1 cellular context compared by ENCODE assay signal in genomic region chr19:14544047-14544446, GRCh38.
A peak's percentile ranks its signal among the peaks of the same experiment; 100 is the strongest.
TF ChIP-seq lines count a peak whose summit lies in the region.

No MANE protein-coding gene starts in this region.

TF ChIP-seq in K562, 482 proteins besides CTCF, POLR2A, EP300 and RAD21:
- no peak for TF ChIP-seq ZBTB12 (CRISPR knock-in tag; IDR thresholded peaks at IDR 0.05)
- no peak for TF ChIP-seq KAT7 (CRISPR knock-in tag; IDR thresholded peaks at IDR 0.05; ENCODE audit: borderline replicate concordance)
- TF ChIP-seq NR2C1 (IDR thresholded peaks at IDR 0.05), result no peak
- no peak for TF ChIP-seq NR2C1 (tag; IDR thresholded peaks at IDR 0.05)
- peak; percentile 63 for TF ChIP-seq TCF3 (CRISPR knock-in tag; IDR thresholded peaks at IDR 0.05)
- no peak for TF ChIP-seq GMEB1 (CRISPR knock-in tag; IDR thresholded peaks at IDR 0.05)
- peak; percentile 46; the same call in 1 of the 2 replicates for TF ChIP-seq FOSL1 (tag; conservative IDR thresholded peaks at IDR 0.05)
- TF ChIP-seq ZBTB7A (IDR thresholded peaks at IDR 0.05; ENCODE audit: borderline replicate concordance, control insufficient read depth, low read depth, low read length), result peak; percentile 85; the same call in 1 of the 2 replicates
- TF ChIP-seq MCM2 (IDR thresholded peaks at IDR 0.05; ENCODE audit: low read depth), result no peak
- TF ChIP-seq ADNP (tag; IDR thresholded peaks at IDR 0.05), result no peak
- TF ChIP-seq MEIS2 (IDR thresholded peaks at IDR 0.05; ENCODE audit: partially characterized antibody), result peak; percentile 32
- TF ChIP-seq TAF15 (IDR thresholded peaks at IDR 0.05; ENCODE audit: low read depth, low read length), result no peak
- no peak for TF ChIP-seq ILK (tag; IDR thresholded peaks at IDR 0.05; ENCODE audit: borderline replicate concordance, low read depth)
- 0 out of 2 replicates have a peak, but pooled peaks have one; percentile 39 for TF ChIP-seq DPF2 (IDR thresholded peaks at IDR 0.05)
- TF ChIP-seq CBFA2T3 (IDR thresholded peaks at IDR 0.05), result peak; percentile 72
- TF ChIP-seq MEF2A (IDR thresholded peaks at IDR 0.05; ENCODE audit: control insufficient read depth, low read depth, low read length), result no peak
- no peak for TF ChIP-seq HEY1 (CRISPR knock-in tag; IDR thresholded peaks at IDR 0.05; ENCODE audit: borderline replicate concordance)
- TF ChIP-seq CBFA2T2 (conservative IDR thresholded peaks at IDR 0.05), result peak; percentile 46; the same call in 1 of the 2 replicates
- no peak for TF ChIP-seq ETS1 (conservative IDR thresholded peaks at IDR 0.05; ENCODE audit: control insufficient read depth, low read depth, low read length)
- TF ChIP-seq MAZ (CRISPR knock-in tag; conservative IDR thresholded peaks at IDR 0.05 in 1 of 2, IDR thresholded peaks at IDR 0.05 in 1 of 2), result no peak
